In the genomic region with DNA sequence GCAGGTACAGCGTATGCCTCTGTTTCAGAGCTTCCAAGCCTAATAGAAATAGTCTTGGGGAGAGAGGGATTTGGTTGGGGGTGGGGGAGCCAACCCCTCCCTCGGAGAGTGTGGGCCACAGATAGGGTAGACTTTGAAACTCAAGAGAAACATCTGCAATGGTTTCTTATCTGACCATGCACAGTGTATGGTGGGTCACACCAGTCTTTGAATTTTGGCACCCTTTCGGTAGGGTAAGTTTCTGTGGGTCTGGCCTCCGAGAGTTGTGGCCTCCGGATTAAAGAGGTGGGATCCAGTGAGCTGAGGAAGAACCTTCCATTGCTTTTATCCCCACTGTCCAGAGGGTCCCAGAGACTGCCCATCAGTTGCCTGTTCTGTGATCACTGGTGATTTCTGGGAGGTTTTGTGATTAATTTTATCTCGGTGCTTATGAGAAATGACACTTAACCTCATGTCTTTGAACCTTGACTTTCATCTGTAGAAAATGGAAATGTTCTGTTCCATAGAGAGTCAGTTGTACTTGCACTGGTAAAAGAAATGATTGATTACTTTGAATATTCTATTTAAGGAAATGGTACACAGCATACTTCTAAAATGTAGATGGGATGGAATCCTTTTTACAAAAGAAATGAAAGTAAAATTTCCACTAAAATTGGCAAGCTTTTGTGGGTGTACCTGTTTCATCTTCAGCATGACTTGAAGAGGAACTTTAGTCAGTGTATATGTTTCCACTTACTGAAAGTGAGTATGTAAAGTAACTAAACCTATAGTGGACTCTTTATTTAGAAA, we compare ENCODE assay signal across 8 cellular contexts.
DNase-seq lines count a peak whose midpoint lies in the region; ATAC-seq, FAIRE-seq and TF ChIP-seq lines count a peak whose summit lies in the region.

No MANE protein-coding gene starts in this region.

- H3K4me1 Mint-ChIP-seq in naive B cell: peaks cover 70 to 97% (median 83%) of the 10 kb centered on the region in 3 donors

- TF ChIP-seq CTCF in testis (IDR thresholded peaks at IDR 0.05) (no peak), kidney (IDR thresholded peaks at IDR 0.05; ENCODE audit: borderline replicate concordance, extremely low read depth, insufficient read depth) (no peak)

- H3K9me3 Mint-ChIP-seq in naive B cell: peaks cover 0 to 2% (median 0%) of the 10 kb centered on the region in 7 donors

- peak overlapping the region in 7 of 8 donors; percentile 2 to 86 (median 82) for H3K4me3 Mint-ChIP-seq in naive B cell

- no peaks in the 10 kb centered on the region for H3K36me3 ChIP-seq in Karpas-422 (ENCODE audit: insufficient read depth, low read length)
- H3K36me3 ChIP-seq in testis (ENCODE audit: low read depth, missing control alignments): no peaks in the 10 kb centered on the region
- H3K36me3 ChIP-seq in kidney (ENCODE audit: control insufficient read depth in 1 of 2, insufficient read depth in 2 of 2, low read length in 2 of 2): no peaks in the 10 kb centered on the region

- H4K20me1 ChIP-seq in Karpas-422 (ENCODE audit: insufficient read depth, low read depth, low read length): peaks cover 55% of the 10 kb centered on the region

- WGBS in testis, 2 donors: 73 to 81% methylated on average over 6 of the region's 6 CpGs

- no peak for FAIRE-seq in kidney (lab: Jason Lieb, UNC)

- peaks cover 0 to 4% of the 10 kb centered on the region in 2 donors for H3K36me3 Mint-ChIP-seq in naive B cell

- H3K27ac ChIP-seq in Karpas-422 (ENCODE audit: low read length) (peak overlapping the region; percentile 2; the same call in 1 of the 2 replicates), testis (no peak overlapping the region), kidney (ENCODE audit: low read depth in 2 of 2, low read length in 2 of 2) (no peak overlapping the region)

- no peak for TF ChIP-seq POLR2A in testis (IDR thresholded peaks at IDR 0.05)

- peaks cover 52% of the 10 kb centered on the region for H3K79me2 ChIP-seq in Karpas-422 (ENCODE audit: low read length)

- H3K9me3 ChIP-seq in Karpas-422 (ENCODE audit: low read length) (no peaks in the 10 kb centered on the region), testis (no peaks in the 10 kb centered on the region), kidney (ENCODE audit: control insufficient read depth in 1 of 2, low read length in 2 of 2) (no peaks in the 10 kb centered on the region)

- peak overlapping the region; percentile 79 to 97 (median 95) for H3K27ac Mint-ChIP-seq in naive B cell

- intact Hi-C loops in testis (cut with DNase I; ENCODE audit: low total_unique reads) (no loop called here), kidney (cut with DNase I) (no loop called here)

- no peak for DNase-seq in Karpas-422
- no peak for DNase-seq in naive B cell
- DNase-seq in NCI-H446 treated with DMSO at 0.1 percent for 48 hours (lab: John Stamatoyannopoulos, UW): no peak
- DNase-seq in stimulated activated CD4-positive, alpha-beta T cell treated with anti-CD3 and anti-CD28 coated beads, Interleukin-15, amount 100 ng/mL, for 24 hours: no peak
- DNase-seq in testis: no peak
- DNase-seq in kidney: no peak

- H3K9ac ChIP-seq in Karpas-422 (ENCODE audit: low read length) (peak overlapping the region; percentile 0; the same call in 1 of the 2 replicates), kidney (ENCODE audit: low read length in 2 of 2) (no peak overlapping the region)

- H3K4me2 ChIP-seq in Karpas-422 (ENCODE audit: low read depth, low read length, poor library complexity, severe bottlenecking): peak overlapping the region; percentile 57

- H2AFZ ChIP-seq in Karpas-422 (ENCODE audit: low read length): no peak overlapping the region

- H3K4me1 ChIP-seq in Karpas-422 (ENCODE audit: low read length): peaks cover 63% of the 10 kb centered on the region
- H3K4me1 ChIP-seq in testis: peaks cover 13% of the 10 kb centered on the region
- H3K4me1 ChIP-seq in kidney (ENCODE audit: control insufficient read depth in 1 of 2, insufficient read depth in 1 of 2, low read depth in 1 of 2, low read length in 2 of 2): peaks cover 8 to 12% of the 10 kb centered on the region in 2 donors

- no peaks in the 10 kb centered on the region for H3K27me3 Mint-ChIP-seq in naive B cell

- H3K4me3 ChIP-seq in Karpas-422 (ENCODE audit: low read length): peak overlapping the region; percentile 4; the same call in 1 of the 2 replicates
- H3K4me3 ChIP-seq in testis: no peak overlapping the region
- no peak overlapping the region for H3K4me3 ChIP-seq in kidney (ENCODE audit: low read length in 2 of 2)

- H3K9me2 ChIP-seq in Karpas-422 (replicated peaks; ENCODE audit: insufficient read depth, low read length): no peaks in the 10 kb centered on the region

- H3K27me3 ChIP-seq in Karpas-422 (ENCODE audit: low read length) (no peaks in the 10 kb centered on the region), testis (no peaks in the 10 kb centered on the region)

- ATAC-seq in GM18867 (IDR thresholded peaks at IDR 0.05; ENCODE audit: unreplicated experiment) (peak; percentile 60), GM21825 (IDR thresholded peaks at IDR 0.05; ENCODE audit: unreplicated experiment) (peak; percentile 41), naive B cell (ENCODE audit: low read depth in 2 of 2) (no peak)

Comparison
In these comparisons a context has a peak if more than half of its experiments do, and no peak if none do; other contexts are left out.
1. ATAC-seq: peak in GM18867 (single experiment) and GM21825 (single experiment); none in naive B cell (0 of 2).